In genomic region chr16:30378236-30379164, GRCh38 we compare ENCODE assay signal across 8 cellular contexts. TPM values are rescaled to one million over a fixed set of nuclear protein-coding genes. Genes with fewer than 3 reads are reported as not detected.
DNase-seq lines count a peak whose midpoint lies in the region; ATAC-seq, FAIRE-seq and TF ChIP-seq lines count a peak whose summit lies in the region.

No MANE protein-coding gene starts in this region.

- no peaks in the 10 kb centered on the region; the same call in 1 of the 2 replicates for H3K36me3 ChIP-seq in BJ (ENCODE audit: control insufficient read depth, insufficient read depth, low read length)

- FAIRE-seq in GM19239 (lab: Jason Lieb, UNC): peak; percentile 91

- ATAC-seq in HG03442 (IDR thresholded peaks at IDR 0.05; ENCODE audit: unreplicated experiment): peak; percentile 85

- TF ChIP-seq CTCF in BJ (IDR thresholded peaks at IDR 0.05; ENCODE audit: insufficient read depth, low read depth, low read length): peak; percentile 45

- no peaks in the 10 kb centered on the region for H3K27me3 ChIP-seq in BJ (ENCODE audit: control insufficient read depth, insufficient read depth, low read length)

- CTCF ChIA-PET in BJ (lab: Yijun Ruan, JAX): interaction anchor here (0.7 kb wide), 1 partner anchor 31 kb away, joined by 3 read pairs; no protein-coding TSS in a partner anchor

- H3K27ac ChIP-seq in cingulate gyrus (ENCODE audit: low read depth, low read length): peak overlapping the region; percentile 100

- DNase-seq in BJ (ENCODE audit: low read depth): peak; percentile 81
- peak; percentile 90 for DNase-seq in GM19239 (ENCODE audit: insufficient read length, low spot score)
- peak; percentile 97 for DNase-seq in NCI-H510A treated with DMSO at 0.1 percent for 48 hours (lab: John Stamatoyannopoulos, UW)
- peak; percentile 99 for DNase-seq in activated CD4-positive, alpha-beta T cell treated with anti-CD3 and anti-CD28 coated beads for 4 hours
- peak; percentile 100 for DNase-seq in left kidney (ENCODE audit: low read depth, low spot score)
- DNase-seq in stimulated activated CD4-positive, alpha-beta T cell treated with anti-CD3 and anti-CD28 coated beads, Interleukin-1b, Interleukin-23, amount 100 ng/mL, for 48 hours: peak; percentile 99

- H3K4me3 ChIP-seq in BJ (ENCODE audit: low read depth, low read length): peak overlapping the region; percentile 63

- POLR2A ChIA-PET in BJ (lab: Charles Lee): no interaction called here

RNA-seq across cellular contexts. Expression of gene SEPTIN1, which starts 3.9 kb away (rescaled TPM):
- 0.17 and 0.22 TPM in 2 replicates for polyA plus RNA-seq in BJ (2011; rRNA removed)
- not detected in 2 replicates for polyA minus RNA-seq in BJ (2011; rRNA and poly(A)+ RNA removed)

RNA-seq across cellular contexts. Expression of gene MYL11, which starts 3.9 kb away (rescaled TPM):
- polyA plus RNA-seq in BJ (2011; rRNA removed): 0.59 and 0.69 TPM in 2 replicates
- 0.85 TPM in 1 of 2 replicates, not detected in the other for polyA minus RNA-seq in BJ (2011; rRNA and poly(A)+ RNA removed)

RNA-seq across cellular contexts. Expression of gene TBC1D10B, which starts 8.2 kb away (rescaled TPM):
- polyA plus RNA-seq in BJ (2011; rRNA removed): 11.3 and 16.5 TPM in 2 replicates
- 18.3 and 21.9 TPM in 2 replicates for polyA minus RNA-seq in BJ (2011; rRNA and poly(A)+ RNA removed)

RNA-seq across cellular contexts. Expression of gene ZNF48, which starts 16.7 kb away (rescaled TPM):
- polyA plus RNA-seq in BJ (2011; rRNA removed): 2.8 and 4.6 TPM in 2 replicates
- polyA minus RNA-seq in BJ (2011; rRNA and poly(A)+ RNA removed): 2.6 and 5.3 TPM in 2 replicates

RNA-seq across cellular contexts. Expression of gene CD2BP2, which starts 23.4 kb away (rescaled TPM):
- polyA plus RNA-seq in BJ (2011; rRNA removed): 48.2 and 50.3 TPM in 2 replicates
- polyA minus RNA-seq in BJ (2011; rRNA and poly(A)+ RNA removed): 21.3 and 24.1 TPM in 2 replicates

Comparison
In these comparisons a context has a peak if more than half of its experiments do, and no peak if none do; other contexts are left out.
1. Peak in every context shown above with its lines: DNase-seq, ATAC-seq, H3K4me3 ChIP-seq and H3K27ac ChIP-seq.